Comparison of ENCODE assay signal across 18 cellular contexts in the genomic region with DNA sequence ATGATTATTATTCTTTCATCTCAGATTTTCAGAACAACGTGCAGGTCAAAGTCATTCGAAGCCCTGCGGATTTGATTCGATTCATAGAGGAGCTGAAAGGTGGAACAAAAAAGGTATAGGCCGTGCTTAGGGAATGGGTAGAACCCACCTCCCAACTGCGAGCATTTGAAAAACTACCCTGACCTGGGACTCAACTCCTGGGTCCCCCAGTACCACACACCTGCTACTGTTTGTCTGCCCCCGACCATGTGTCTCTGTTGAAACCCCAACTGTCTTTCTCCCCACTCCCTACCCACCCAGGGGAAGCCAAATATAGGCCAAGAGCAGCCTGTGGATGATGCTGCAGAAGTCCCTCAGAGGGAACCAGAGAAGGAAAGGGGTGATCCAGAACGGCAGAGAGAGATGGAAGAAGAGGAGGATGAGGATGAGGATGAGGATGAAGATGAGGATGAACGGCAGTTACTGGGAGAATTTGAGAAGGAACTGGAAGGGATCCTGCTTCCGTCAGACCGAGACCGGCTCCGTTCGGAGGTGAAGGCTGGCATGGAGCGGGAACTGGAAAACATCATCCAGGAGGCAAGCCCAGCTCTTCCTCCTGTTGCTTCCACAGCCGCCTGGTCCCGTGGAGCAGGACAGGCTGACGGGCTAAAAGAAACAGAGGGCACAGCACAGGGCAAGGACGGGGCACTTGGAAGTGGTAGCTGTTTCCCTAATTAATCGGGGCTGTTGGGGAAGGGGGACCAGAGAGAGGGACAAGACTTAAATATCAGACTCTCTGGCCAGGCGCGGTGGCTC. TPM values are rescaled to one million over a fixed set of nuclear protein-coding genes. Genes with fewer than 3 reads are reported as not detected.
DNase-seq lines count a peak whose midpoint lies in the region; TF ChIP-seq lines count a peak whose summit lies in the region.
"Had no signal": no experiment of that assay in that cellular context is flagged by ENCODE, and none has a peak within 500 bp of the region (broad histone marks: within the 10 kb centered on the region; RNA-seq: fewer than 3 reads in every experiment).

No MANE protein-coding gene starts in this region.

- H3K27me3 Mint-ChIP-seq in activated T-helper 1 cell treated with anti-CD3 and anti-CD28 coated beads, Interleukin-12 subunit alpha, Interleukin-12 subunit beta, Interleukin-2, Interleukin-4 antibody, amounts not matched to agents 30 ng/mL and 10 ng/mL and 1 ng/mL, durations not matched to agents 14 hours and 24 hours and 36 hours (ENCODE audit: insufficient read depth): no peaks in the 10 kb centered on the region

- no peak for TF ChIP-seq CTCF in 22Rv1 (IDR thresholded peaks at IDR 0.05)
- TF ChIP-seq CTCF in A673 (conservative IDR thresholded peaks at IDR 0.05; ENCODE audit: low read depth, low read length): no peak

- TSS peak; percentile 39 for BruUV-seq in A673 (replicated peaks; lab: Mats Ljungman, UMichigan)

- H3K27ac ChIP-seq in 22Rv1 (0 out of 2 replicates have a peak overlapping the region, but pooled peaks have one; percentile 52), A673 (ENCODE audit: low read depth, low read length, poor library complexity, severe bottlenecking) (no peak overlapping the region)
- H3K27ac ChIP-seq: BLaER1 treated with 17β-estradiol and CSF1 and Interleukin-3, amounts not matched to agents 10 nM and 100 nM; KMS-11; Peyer's patch had no signal

- H3K4me1 ChIP-seq in A673 (ENCODE audit: insufficient read depth, low read length, poor library complexity, severe bottlenecking): no peaks in the 10 kb centered on the region
- H3K4me1 ChIP-seq: BLaER1 treated with 17β-estradiol and CSF1 and Interleukin-3, amounts not matched to agents 10 nM and 100 nM; Peyer's patch had no signal

- DNase-seq in A673 (ENCODE audit: low spot score) (no peak), mesenteric fat pad (ENCODE audit: low spot score) (peak; percentile 16), T-helper 2 cell (no peak), NCI-H2196 (lab: John Stamatoyannopoulos, UW; ENCODE audit: unreplicated experiment) (no peak), G401 (ENCODE audit: low spot score) (no peak)
- DNase-seq in activated T-helper 1 cell treated with anti-CD3 and anti-CD28 coated beads, Interleukin-12 subunit alpha, Interleukin-12 subunit beta, Interleukin-2, Interleukin-4 antibody, amounts not matched to agents 30 ng/mL and 10 ng/mL and 1 ng/mL, durations not matched to agents 14 hours and 24 hours and 36 hours (ENCODE audit: low spot score): no peak
- DNase-seq: H9, MG63, NCI-H1105 treated with DMSO at 0.1 percent for 48 hours, NCI-H1930, NCI-H2171, NCI-H510A, NCI-H82, Right ventricle myocardium superior had no signal

- intact Hi-C loops in A673 (cut with micrococcal nuclease; ENCODE audit: unreplicated experiment): no loop called here
- intact Hi-C loops in activated T-helper 1 cell treated with anti-CD3 and anti-CD28 coated beads, Interleukin-12 subunit alpha, Interleukin-12 subunit beta, Interleukin-2, Interleukin-4 antibody, amounts not matched to agents 30 ng/mL and 10 ng/mL and 1 ng/mL, durations not matched to agents 14 hours and 24 hours and 36 hours (cut with micrococcal nuclease): no loop called here

- POLR2A ChIA-PET in A673 (lab: Charles Lee; ENCODE audit: low non-redundant PET): no interaction called here

- H3K27me3 ChIP-seq in A673 (replicated peaks; ENCODE audit: insufficient read depth, low read depth, low read length, poor library complexity): no peaks in the 10 kb centered on the region
- H3K27me3 ChIP-seq: BLaER1 treated with 17β-estradiol and CSF1 and Interleukin-3, amounts not matched to agents 10 nM and 100 nM; MG63; Peyer's patch had no signal

- H3K36me3 Mint-ChIP-seq in activated T-helper 1 cell treated with anti-CD3 and anti-CD28 coated beads, Interleukin-12 subunit alpha, Interleukin-12 subunit beta, Interleukin-2, Interleukin-4 antibody, amounts not matched to agents 30 ng/mL and 10 ng/mL and 1 ng/mL, durations not matched to agents 14 hours and 24 hours and 36 hours (ENCODE audit: low read depth): peaks cover 23% of the 10 kb centered on the region

- no peaks in the 10 kb centered on the region for H3K9me3 Mint-ChIP-seq in activated T-helper 1 cell treated with anti-CD3 and anti-CD28 coated beads, Interleukin-12 subunit alpha, Interleukin-12 subunit beta, Interleukin-2, Interleukin-4 antibody, amounts not matched to agents 30 ng/mL and 10 ng/mL and 1 ng/mL, durations not matched to agents 14 hours and 24 hours and 36 hours
- H3K9me3 Mint-ChIP-seq: H9 had no signal

- H3K36me3 ChIP-seq in A673 (ENCODE audit: insufficient read depth, low read length, poor library complexity, severe bottlenecking): peaks cover 15% of the 10 kb centered on the region

- H3K4me1 Mint-ChIP-seq in activated T-helper 1 cell treated with anti-CD3 and anti-CD28 coated beads, Interleukin-12 subunit alpha, Interleukin-12 subunit beta, Interleukin-2, Interleukin-4 antibody, amounts not matched to agents 30 ng/mL and 10 ng/mL and 1 ng/mL, durations not matched to agents 14 hours and 24 hours and 36 hours (ENCODE audit: low read depth): no peaks in the 10 kb centered on the region
- H3K4me1 Mint-ChIP-seq: H9 had no signal

- no peaks in the 10 kb centered on the region for H3K9me3 ChIP-seq in A673 (ENCODE audit: low read depth, low read length, poor library complexity, severe bottlenecking)
- H3K9me3 ChIP-seq: BLaER1 treated with 17β-estradiol and CSF1 and Interleukin-3, amounts not matched to agents 10 nM and 100 nM; MG63; Peyer's patch had no signal

- CTCF ChIA-PET in A673 (lab: Charles Lee): no interaction called here

- in situ Hi-C loops in G401 (cut with HindIII; ENCODE audit: low sequenced_read_pairs): no loop called here

- H3K4me3 ChIP-seq in A673 (ENCODE audit: low read depth, low read length, poor library complexity, severe bottlenecking): no peak overlapping the region
- H3K4me3 ChIP-seq: BLaER1 treated with 17β-estradiol and CSF1 and Interleukin-3, amounts not matched to agents 10 nM and 100 nM; MG63; Peyer's patch had no signal

- H3K27ac Mint-ChIP-seq in activated T-helper 1 cell treated with anti-CD3 and anti-CD28 coated beads, Interleukin-12 subunit alpha, Interleukin-12 subunit beta, Interleukin-2, Interleukin-4 antibody, amounts not matched to agents 30 ng/mL and 10 ng/mL and 1 ng/mL, durations not matched to agents 14 hours and 24 hours and 36 hours: peak overlapping the region; percentile 43
- H3K27ac Mint-ChIP-seq: H9 had no signal

- no peak overlapping the region for H3K4me3 Mint-ChIP-seq in activated T-helper 1 cell treated with anti-CD3 and anti-CD28 coated beads, Interleukin-12 subunit alpha, Interleukin-12 subunit beta, Interleukin-2, Interleukin-4 antibody, amounts not matched to agents 30 ng/mL and 10 ng/mL and 1 ng/mL, durations not matched to agents 14 hours and 24 hours and 36 hours
- H3K4me3 Mint-ChIP-seq: H9 had no signal

RNA-seq across cellular contexts. Expression of a gene that starts 20.5 kb away (rescaled TPM):
- total RNA-seq in A673 (2021) (4.0 and 6.6 TPM in 2 replicates), mesenteric fat pad (2.1 TPM)
- total RNA-seq in activated T-helper 1 cell treated with anti-CD3 and anti-CD28 coated beads, Interleukin-12 subunit alpha, Interleukin-12 subunit beta, Interleukin-2, Interleukin-4 antibody, amounts not matched to agents 30 ng/mL and 10 ng/mL and 1 ng/mL, durations not matched to agents 14 hours and 24 hours and 36 hours: 31.5 and 33.4 TPM in 2 replicates
- total RNA-seq in G401 (2014; rRNA removed; shearing (Covaris generic)): 11.0 and 11.3 TPM in 2 replicates

RNA-seq across cellular contexts. Expression of a gene that starts 24.1 kb away (rescaled TPM):
- total RNA-seq in A673 (2021) (142 and 161 TPM in 2 replicates), mesenteric fat pad (251 TPM)
- 99.6 and 100.0 TPM in 2 replicates for total RNA-seq in activated T-helper 1 cell treated with anti-CD3 and anti-CD28 coated beads, Interleukin-12 subunit alpha, Interleukin-12 subunit beta, Interleukin-2, Interleukin-4 antibody, amounts not matched to agents 30 ng/mL and 10 ng/mL and 1 ng/mL, durations not matched to agents 14 hours and 24 hours and 36 hours
- 106 and 134 TPM in 2 replicates for total RNA-seq in G401 (2014; rRNA removed; shearing (Covaris generic))

RNA-seq across cellular contexts. Expression of a gene that starts 26.8 kb away (rescaled TPM):
- total RNA-seq in A673 (2021) (8.9 and 24.6 TPM in 2 replicates), mesenteric fat pad (35.0 TPM)
- 24.0 and 24.5 TPM in 2 replicates for total RNA-seq in activated T-helper 1 cell treated with anti-CD3 and anti-CD28 coated beads, Interleukin-12 subunit alpha, Interleukin-12 subunit beta, Interleukin-2, Interleukin-4 antibody, amounts not matched to agents 30 ng/mL and 10 ng/mL and 1 ng/mL, durations not matched to agents 14 hours and 24 hours and 36 hours
- 30.5 and 46.9 TPM in 2 replicates for total RNA-seq in G401 (2014; rRNA removed; shearing (Covaris generic))

RNA-seq across cellular contexts. Expression of a gene that starts 34.1 kb away (rescaled TPM):
- 216 and 247 TPM in 2 replicates for total RNA-seq in A673 (2021)
- 218 and 227 TPM in 2 replicates for total RNA-seq in activated T-helper 1 cell treated with anti-CD3 and anti-CD28 coated beads, Interleukin-12 subunit alpha, Interleukin-12 subunit beta, Interleukin-2, Interleukin-4 antibody, amounts not matched to agents 30 ng/mL and 10 ng/mL and 1 ng/mL, durations not matched to agents 14 hours and 24 hours and 36 hours
- total RNA-seq in mesenteric fat pad: 87.0 TPM
- 721 and 790 TPM in 2 replicates for total RNA-seq in G401 (2014; rRNA removed; shearing (Covaris generic))

RNA-seq across cellular contexts. Expression of a gene that starts 36.9 kb away (rescaled TPM):
- total RNA-seq in A673 (2021) (19.8 and 23.6 TPM in 2 replicates), mesenteric fat pad (11.3 TPM)
- 21.2 and 21.8 TPM in 2 replicates for total RNA-seq in activated T-helper 1 cell treated with anti-CD3 and anti-CD28 coated beads, Interleukin-12 subunit alpha, Interleukin-12 subunit beta, Interleukin-2, Interleukin-4 antibody, amounts not matched to agents 30 ng/mL and 10 ng/mL and 1 ng/mL, durations not matched to agents 14 hours and 24 hours and 36 hours
- 7.2 and 14.2 TPM in 2 replicates for total RNA-seq in G401 (2014; rRNA removed; shearing (Covaris generic))
